ENCODE assay signal across 2 cellular contexts in the genomic region with DNA sequence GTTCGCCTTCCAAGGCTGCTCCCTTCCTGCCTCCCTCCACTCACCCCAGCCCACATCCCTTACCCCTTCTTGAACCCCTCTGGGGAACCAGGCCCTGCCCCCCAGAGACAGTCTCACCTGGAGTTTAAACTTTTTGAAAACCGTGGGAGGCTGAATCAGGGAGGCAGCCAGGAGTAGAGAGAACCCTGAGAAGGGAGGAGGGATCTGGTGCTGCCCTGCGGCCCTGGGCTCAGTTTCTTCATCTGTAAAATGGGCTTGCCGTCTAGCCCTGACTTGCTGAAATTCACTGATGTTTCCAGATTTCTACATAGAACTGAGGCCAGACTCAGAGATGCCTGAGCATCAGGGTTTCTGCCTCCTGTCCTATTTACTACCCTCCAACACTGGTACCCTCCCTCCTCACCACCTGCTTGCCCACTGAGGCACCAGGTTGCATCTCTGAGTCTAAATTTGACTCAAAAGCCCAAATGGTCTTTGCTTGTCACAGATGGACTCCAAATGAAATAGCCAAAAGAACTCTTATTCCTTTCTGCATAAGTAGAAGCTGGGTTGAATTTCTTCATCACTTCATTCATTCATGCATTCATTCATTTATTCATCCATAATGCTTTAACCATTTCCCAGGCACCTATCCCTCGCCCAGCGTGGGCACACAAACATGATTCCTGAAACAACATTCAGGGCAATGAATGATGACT.
A peak's percentile ranks its signal among the peaks of the same experiment; 100 is the strongest.
TF ChIP-seq lines count a peak whose summit lies in the region.

No MANE protein-coding gene starts in this region.

TF ChIP-seq in GM12878, 131 proteins besides CTCF, POLR2A, EP300 and RAD21:
- no peak for TF ChIP-seq EZH2 (IDR thresholded peaks at IDR 0.05; ENCODE audit: borderline replicate concordance, control insufficient read depth, low read depth, low read length)
- 0 out of 2 replicates have a peak, but pooled peaks have one; percentile 13 for TF ChIP-seq ZNF24 (IDR thresholded peaks at IDR 0.05)

TF ChIP-seq in HEK293T, 16 proteins besides CTCF, POLR2A, EP300 and RAD21:
- TF ChIP-seq LEF1 (IDR thresholded peaks at IDR 0.05; ENCODE audit: borderline replicate concordance) (no peak), BHLHE40 (IDR thresholded peaks at IDR 0.05; ENCODE audit: borderline replicate concordance) (no peak), FOXK2 (IDR thresholded peaks at IDR 0.05) (no peak), FOXM1 (IDR thresholded peaks at IDR 0.05; ENCODE audit: borderline replicate concordance) (no peak), ZNF384 (IDR thresholded peaks at IDR 0.05) (no peak), TARDBP (IDR thresholded peaks at IDR 0.05) (no peak)
